1 cellular context compared by ENCODE assay signal in genomic region chr17:296382-296781, GRCh38.
TF ChIP-seq lines count a peak whose summit lies in the region.

No MANE protein-coding gene starts in this region.

TF ChIP-seq in HepG2, 621 proteins besides CTCF, POLR2A, EP300 and RAD21 (continued from another document):
- TF ChIP-seq MAFK (conservative IDR thresholded peaks at IDR 0.05 in 1 of 2, IDR thresholded peaks at IDR 0.05 in 1 of 2; ENCODE audit: low read length in 2 of 2) = no peak
- TF ChIP-seq JARID2 (CRISPR knock-in tag; IDR thresholded peaks at IDR 0.05; ENCODE audit: insufficient replicate concordance) = no peak
- no peak for TF ChIP-seq TEAD3 (CRISPR knock-in tag; optimal IDR thresholded peaks at IDR 0.05; ENCODE audit: borderline replicate concordance)
- no peak for TF ChIP-seq ZNF547 (CRISPR knock-in tag; IDR thresholded peaks at IDR 0.05)
- no peak for TF ChIP-seq ZNF616 (CRISPR knock-in tag; IDR thresholded peaks at IDR 0.05; ENCODE audit: low read depth)
- TF ChIP-seq FOXO4 (CRISPR knock-in tag; conservative IDR thresholded peaks at IDR 0.05) = no peak
- no peak for TF ChIP-seq SIX4 (CRISPR knock-in tag; IDR thresholded peaks at IDR 0.05)
- no peak for TF ChIP-seq PAX8 (CRISPR knock-in tag; IDR thresholded peaks at IDR 0.05; ENCODE audit: borderline replicate concordance)
- TF ChIP-seq GABPA (IDR thresholded peaks at IDR 0.05; ENCODE audit: low read depth, low read length) = no peak
- no peak for TF ChIP-seq GABPA (CRISPR knock-in tag; IDR thresholded peaks at IDR 0.05; ENCODE audit: low read depth)
